Comparison of ENCODE assay signal across 16 cellular contexts in the genomic region with DNA sequence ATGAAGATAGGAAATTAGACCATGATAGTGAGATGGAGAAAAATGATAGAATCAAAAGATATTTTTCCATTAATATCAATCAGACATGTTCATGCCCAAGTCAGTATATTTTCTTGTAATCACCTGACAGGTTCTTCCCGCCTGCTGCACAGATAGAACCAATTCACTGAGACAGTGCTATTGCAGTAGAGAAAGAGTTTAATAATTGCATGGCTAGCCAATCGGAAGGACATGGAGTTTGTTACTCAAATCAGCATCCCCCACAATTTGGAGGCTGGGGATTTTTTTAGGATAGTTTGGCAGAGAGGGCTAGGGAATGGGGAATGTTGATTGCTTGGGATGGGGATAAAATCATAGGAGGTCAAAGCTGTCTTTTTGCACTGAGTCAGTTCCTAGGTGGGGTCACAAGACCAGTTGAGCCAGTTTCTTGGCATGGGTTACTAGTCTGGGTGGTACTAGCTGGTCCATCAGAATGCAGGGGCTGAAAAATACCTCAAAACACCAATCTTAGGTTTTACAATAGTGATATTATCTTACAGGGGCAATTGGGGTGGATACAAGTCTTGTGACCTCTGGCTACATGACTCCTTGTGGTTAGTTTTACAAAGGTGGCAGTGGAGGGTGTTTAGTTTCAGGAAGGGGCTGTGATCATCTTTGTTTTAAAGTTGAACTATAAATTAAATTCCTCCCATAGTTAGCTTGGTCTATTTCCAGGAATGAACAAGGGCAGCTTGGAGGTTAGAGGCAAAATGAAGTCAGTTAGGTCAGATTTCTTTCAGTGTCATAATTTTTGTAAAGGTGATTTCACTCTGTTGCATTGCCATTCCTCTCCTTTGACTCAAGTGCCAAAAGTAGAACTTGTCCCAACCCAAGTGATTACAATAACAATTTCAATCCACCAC.
DNase-seq lines count a peak whose midpoint lies in the region; ATAC-seq and TF ChIP-seq lines count a peak whose summit lies in the region.
"Had no signal": no experiment of that assay in that cellular context is flagged by ENCODE, and none has a peak within 500 bp of the region (broad histone marks: within the 10 kb centered on the region; RNA-seq: fewer than 3 reads in every experiment).

No MANE protein-coding gene starts in this region.

- H3K4me3 ChIP-seq in SJSA1, result no peak overlapping the region
- no peak overlapping the region for H3K4me3 ChIP-seq in fibroblast of villous mesenchyme (ENCODE audit: low read depth, low read length)
- no peak overlapping the region for H3K4me3 ChIP-seq in smooth muscle cell
- H3K4me3 ChIP-seq: pancreas had no signal

- ATAC-seq in HG02870 (IDR thresholded peaks at IDR 0.05; ENCODE audit: unreplicated experiment), result no peak
- ATAC-seq: activated T-cell treated with anti-CD3 and anti-CD28 coated beads, Interleukin-2, amount 50 U/mL, for 72 hours; foreskin keratinocyte had no signal

- DNase-seq in H4 (ENCODE audit: low spot score), result peak; percentile 67
- DNase-seq in SJSA1 (ENCODE audit: low read depth in 1 of 2, low spot score in 2 of 2), result peak in 1 of 2 experiments; percentile 67
- peak; percentile 49 for DNase-seq in fibroblast of villous mesenchyme (ENCODE audit: low read depth)
- no peak for DNase-seq in smooth muscle cell (lab: John Stamatoyannopoulos, UW; ENCODE audit: unreplicated experiment)
- DNase-seq in T1000 (lab: John Stamatoyannopoulos, UW), result no peak
- DNase-seq in GM13976 (ENCODE audit: low spot score), result no peak
- DNase-seq: activated CD4-positive, alpha-beta T cell treated with anti-CD3 and anti-CD28 coated beads, Interleukin-2, amount 10 ng/mL, durations not matched to agents 24 days and 14 days; activated T-cell treated with anti-CD3 and anti-CD28 coated beads, Interleukin-2, amount 50 U/mL, for 72 hours; amygdala; DMS79 treated with DMSO at 0.1 percent for 48 hours; foreskin keratinocyte; NCI-H2029; NCI-H82; pancreas had no signal

- H3K27ac ChIP-seq in SJSA1 (peak overlapping the region; percentile 96), smooth muscle cell (ENCODE audit: low read depth) (peak overlapping the region; percentile 72)
- H3K27ac ChIP-seq: C4-2B, foreskin keratinocyte had no signal

- H3K4me2 ChIP-seq in smooth muscle cell, result peak overlapping the region; percentile 59

- H4K20me1 ChIP-seq in smooth muscle cell (ENCODE audit: low read depth), result no peaks in the 10 kb centered on the region

- H3K27me3 ChIP-seq in SJSA1 (replicated peaks), result no peaks in the 10 kb centered on the region
- H3K27me3 ChIP-seq in smooth muscle cell (ENCODE audit: low read depth), result no peaks in the 10 kb centered on the region
- H3K27me3 ChIP-seq: foreskin keratinocyte, pancreas had no signal

- in situ Hi-C loops in GM13976 (cut with MboI; ENCODE audit: low sequenced_read_pairs, unreplicated experiment), result no loop called here

- 91% methylated on average over 2 of the region's 2 CpGs for WGBS in smooth muscle cell (ENCODE audit: low lambda C conversion rate)

- peaks cover 4% of the 10 kb centered on the region for H3F3A ChIP-seq in smooth muscle cell (ENCODE audit: low read depth)

- no peaks in the 10 kb centered on the region for H3K36me3 ChIP-seq in SJSA1
- H3K36me3 ChIP-seq in smooth muscle cell (ENCODE audit: low read depth), result no peaks in the 10 kb centered on the region
- H3K36me3 ChIP-seq: pancreas had no signal

- H3K4me1 ChIP-seq in SJSA1 (replicated peaks) (peaks cover 81% of the 10 kb centered on the region), smooth muscle cell (ENCODE audit: low read depth) (peaks cover 10% of the 10 kb centered on the region)
- H3K4me1 ChIP-seq: foreskin keratinocyte had no signal

- no peak for TF ChIP-seq CTCF in fibroblast of villous mesenchyme (IDR thresholded peaks at IDR 0.05; ENCODE audit: insufficient read depth, low read depth, low read length)
- no peak for TF ChIP-seq CTCF in smooth muscle cell (IDR thresholded peaks at IDR 0.05; ENCODE audit: borderline replicate concordance, insufficient read depth, poor library complexity, severe bottlenecking)
- no peak for TF ChIP-seq CTCF in GM13976 (IDR thresholded peaks at IDR 0.05; ENCODE audit: borderline replicate concordance, control extremely low read depth, extremely low read depth, insufficient read depth, missing control alignments)

- peaks cover 5% of the 10 kb centered on the region; the same call in 1 of the 2 replicates for H3K9me3 ChIP-seq in SJSA1 (replicated peaks)
- H3K9me3 ChIP-seq in smooth muscle cell (replicated peaks; ENCODE audit: low read depth), result no peaks in the 10 kb centered on the region
- H3K9me3 ChIP-seq: pancreas had no signal

- H3K79me2 ChIP-seq in smooth muscle cell (ENCODE audit: low read depth), result no peaks in the 10 kb centered on the region

- H3K9ac ChIP-seq in smooth muscle cell (ENCODE audit: low read depth), result no peak overlapping the region

- H2AFZ ChIP-seq in smooth muscle cell (ENCODE audit: low read depth), result no peak overlapping the region

Comparison
In these comparisons a context has a peak if more than half of its experiments do, and no peak if none do; other contexts are left out.
1. DNase-seq: peak in H4 (single experiment) and fibroblast of villous mesenchyme (single experiment); none in smooth muscle cell (single experiment), T1000 (single experiment) and GM13976 (single experiment).